Comparison of ENCODE assay signal across 16 cellular contexts in genomic region chrX:123818243-123818642, GRCh38. TPM values are rescaled to one million over a fixed set of nuclear protein-coding genes. Genes with fewer than 3 reads are reported as not detected.
DNase-seq lines count a peak whose midpoint lies in the region; ATAC-seq, FAIRE-seq and TF ChIP-seq lines count a peak whose summit lies in the region.
"Had no signal": no experiment of that assay in that cellular context is flagged by ENCODE, and none has a peak within 500 bp of the region (broad histone marks: within the 10 kb centered on the region; RNA-seq: fewer than 3 reads in every experiment).

No MANE protein-coding gene starts in this region.

- no peak overlapping the region for H3K4me3 ChIP-seq in PC-3 (ENCODE audit: low read length)
- H3K4me3 ChIP-seq in pancreas = no peak overlapping the region

- peak overlapping the region; percentile 79 for H3K27ac ChIP-seq in PC-3 (ENCODE audit: low read length)
- H3K27ac ChIP-seq in pancreas = no peak overlapping the region

- H3K9me3 ChIP-seq in PC-3 (ENCODE audit: low read length) = no peaks in the 10 kb centered on the region
- no peaks in the 10 kb centered on the region for H3K9me3 ChIP-seq in pancreas

- H3K9me2 ChIP-seq in PC-3 (replicated peaks; ENCODE audit: low read length) = no peaks in the 10 kb centered on the region

- H3K9me3 Mint-ChIP-seq in activated CD8-positive, alpha-beta T cell treated with anti-CD3 and anti-CD28 coated beads, Interleukin-2, amount 10 ng/mL, durations not matched to agents 7 days and 5 days (ENCODE audit: insufficient read depth) = no peaks in the 10 kb centered on the region
- H3K9me3 Mint-ChIP-seq: CD8-positive, alpha-beta T cell; dendritic cell treated with granulocyte-macrophage colony-stimulating factor and Interleukin-4, amounts not matched to agents 40 ng/mL and 50 ng/mL, for 4 days; natural killer cell had no signal

- H3F3A ChIP-seq in PC-3 (ENCODE audit: low read length, unreplicated experiment) = no peaks in the 10 kb centered on the region

- H3K9ac ChIP-seq in PC-3 (ENCODE audit: low read length) = no peak overlapping the region

- peak; percentile 76 for DNase-seq in EL
- peak; percentile 89 for DNase-seq in PC-3
- DNase-seq in pancreas = no peak
- DNase-seq in SIG-M5 treated with dmso at 0.1 percent for 504 hours (lab: John Stamatoyannopoulos, UW; ENCODE audit: unreplicated experiment) = no peak
- no peak for DNase-seq in urothelium cell line (ENCODE audit: low spot score)
- DNase-seq in activated CD8-positive, alpha-beta T cell treated with anti-CD3 and anti-CD28 coated beads, Interleukin-2, amount 10 ng/mL, durations not matched to agents 7 days and 5 days = no peak
- DNase-seq in stimulated activated CD4-positive, alpha-beta T cell treated with anti-CD3 and anti-CD28 coated beads, Interleukin-15, amount 100 ng/mL, for 24 hours = no peak
- DNase-seq: activated CD4-positive, alpha-beta T cell treated with anti-CD3 and anti-CD28 coated beads for 1 hour; activated T-cell treated with anti-CD3 and anti-CD28 coated beads, Interleukin-2, amount 50 U/mL, for 1 hour; anterior cingulate cortex; CD8-positive, alpha-beta T cell; natural killer cell; NCI-H2107; right cardiac atrium had no signal

- no peaks in the 10 kb centered on the region for H3K4me1 Mint-ChIP-seq in activated CD8-positive, alpha-beta T cell treated with anti-CD3 and anti-CD28 coated beads, Interleukin-2, amount 10 ng/mL, durations not matched to agents 7 days and 5 days (ENCODE audit: low read depth)
- H3K4me1 Mint-ChIP-seq: natural killer cell had no signal

- H4K20me1 ChIP-seq in PC-3 (ENCODE audit: low read length) = no peaks in the 10 kb centered on the region

- H3K27me3 Mint-ChIP-seq in activated CD8-positive, alpha-beta T cell treated with anti-CD3 and anti-CD28 coated beads, Interleukin-2, amount 10 ng/mL, durations not matched to agents 7 days and 5 days (ENCODE audit: low read depth) = no peaks in the 10 kb centered on the region
- H3K27me3 Mint-ChIP-seq: dendritic cell treated with granulocyte-macrophage colony-stimulating factor and Interleukin-4, amounts not matched to agents 40 ng/mL and 50 ng/mL, for 4 days had no signal

- no peaks in the 10 kb centered on the region for H3K79me2 ChIP-seq in PC-3 (ENCODE audit: low read length)

- BruUV-seq in PC-3 (replicated peaks; lab: Mats Ljungman, UMichigan) = no TSS peak

- no peaks in the 10 kb centered on the region for H3K36me3 Mint-ChIP-seq in activated CD8-positive, alpha-beta T cell treated with anti-CD3 and anti-CD28 coated beads, Interleukin-2, amount 10 ng/mL, durations not matched to agents 7 days and 5 days (ENCODE audit: low read depth)
- H3K36me3 Mint-ChIP-seq: CD8-positive, alpha-beta T cell; natural killer cell had no signal

- H3K27me3 ChIP-seq in PC-3 (ENCODE audit: low read length) (no peaks in the 10 kb centered on the region), pancreas (no peaks in the 10 kb centered on the region)

- H3K36me3 ChIP-seq in PC-3 (ENCODE audit: low read depth, low read length) = no peaks in the 10 kb centered on the region
- H3K36me3 ChIP-seq in pancreas = no peaks in the 10 kb centered on the region

- peak overlapping the region; percentile 34 for H3K4me2 ChIP-seq in PC-3 (ENCODE audit: low read length)

- peak; percentile 94 for ATAC-seq in PC-3
- peak; percentile 97 for ATAC-seq in esophagus mucosa
- peak in 3 of 4 donors; percentile 15 to 26 (median 24) for ATAC-seq in pancreas
- ATAC-seq in activated CD8-positive, alpha-beta T cell treated with anti-CD3 and anti-CD28 coated beads, Interleukin-2, amount 10 ng/mL, durations not matched to agents 7 days and 5 days = no peak
- ATAC-seq: CD8-positive, alpha-beta T cell; natural killer cell; right cardiac atrium had no signal

- CTCF ChIA-PET in PC-3 (lab: Charles Lee) = interaction anchor here (0.8 kb wide), 1 partner anchor 15 kb away, joined by 3 read pairs; no protein-coding TSS in a partner anchor
- CTCF ChIA-PET in activated CD8-positive, alpha-beta T cell treated with anti-CD3 and anti-CD28 coated beads, Interleukin-2, amount 10 ng/mL, durations not matched to agents 7 days and 5 days (lab: Charles Lee) = no interaction called here

- POLR2A ChIA-PET in PC-3 (lab: Charles Lee; ENCODE audit: unreplicated experiment) = no interaction called here
- POLR2A ChIA-PET in activated CD8-positive, alpha-beta T cell treated with anti-CD3 and anti-CD28 coated beads, Interleukin-2, amount 10 ng/mL, durations not matched to agents 7 days and 5 days (lab: Charles Lee) = no interaction called here

- H3K4me3 Mint-ChIP-seq in activated CD8-positive, alpha-beta T cell treated with anti-CD3 and anti-CD28 coated beads, Interleukin-2, amount 10 ng/mL, durations not matched to agents 7 days and 5 days = no peak overlapping the region
- H3K4me3 Mint-ChIP-seq: CD8-positive, alpha-beta T cell; dendritic cell treated with granulocyte-macrophage colony-stimulating factor and Interleukin-4, amounts not matched to agents 40 ng/mL and 50 ng/mL, for 4 days; natural killer cell had no signal

- H3K27ac Mint-ChIP-seq in activated CD8-positive, alpha-beta T cell treated with anti-CD3 and anti-CD28 coated beads, Interleukin-2, amount 10 ng/mL, durations not matched to agents 7 days and 5 days = no peak overlapping the region
- H3K27ac Mint-ChIP-seq: CD8-positive, alpha-beta T cell; dendritic cell treated with granulocyte-macrophage colony-stimulating factor and Interleukin-4, amounts not matched to agents 40 ng/mL and 50 ng/mL, for 4 days; natural killer cell had no signal

- no peak for FAIRE-seq in pancreas (lab: Jason Lieb, UNC)
- no peak for FAIRE-seq in urothelium cell line (lab: Jason Lieb, UNC)

- peak overlapping the region; percentile 47 for H2AFZ ChIP-seq in PC-3 (ENCODE audit: low read length)

- TF ChIP-seq CTCF in PC-3 (conservative IDR thresholded peaks at IDR 0.05; ENCODE audit: low read depth, low read length) (no peak), pancreas (IDR thresholded peaks at IDR 0.05) (no peak)

- H3K4me1 ChIP-seq in PC-3 (ENCODE audit: insufficient read depth, low read length) (peaks cover 27% of the 10 kb centered on the region), pancreas (no peaks in the 10 kb centered on the region)

- intact Hi-C loops in PC-3 (cut with micrococcal nuclease) = no loop called here
- intact Hi-C loops in pancreas (cut with DNase I) = no loop called here

RNA-seq across cellular contexts. Expression of gene XIAP, which starts 41.6 kb away (rescaled TPM):
- 29.2 and 35.8 TPM in 2 replicates for total RNA-seq in PC-3 (2014; rRNA removed)
- total RNA-seq in esophagus mucosa = 45.2 TPM
- 10 to 100 TPM; 19.7 to 40.6 (median 28.4) TPM for total RNA-seq in pancreas
- 1 to 10 TPM; 3.4 to 8.7 TPM for polyA plus RNA-seq in pancreas
- 10 to 100 TPM; 33.9 to 38.0 TPM for total RNA-seq in activated CD8-positive, alpha-beta T cell treated with anti-CD3 and anti-CD28 coated beads, Interleukin-2, amount 10 ng/mL, durations not matched to agents 7 days and 5 days

Comparison
In these comparisons a context has a peak if more than half of its experiments do, and no peak if none do; other contexts are left out.
1. DNase-seq: peak in EL (single experiment) and PC-3 (single experiment); none in pancreas (0 of 6), SIG-M5 treated with dmso at 0.1 percent for 504 hours (single experiment), urothelium cell line (single experiment), activated CD8-positive, alpha-beta T cell treated with anti-CD3 and anti-CD28 coated beads, Interleukin-2, amount 10 ng/mL, durations not matched to agents 7 days and 5 days (single experiment) and stimulated activated CD4-positive, alpha-beta T cell treated with anti-CD3 and anti-CD28 coated beads, Interleukin-15, amount 100 ng/mL, for 24 hours (single experiment).